Comparison of ENCODE assay signal across 8 cellular contexts in the genomic region with DNA sequence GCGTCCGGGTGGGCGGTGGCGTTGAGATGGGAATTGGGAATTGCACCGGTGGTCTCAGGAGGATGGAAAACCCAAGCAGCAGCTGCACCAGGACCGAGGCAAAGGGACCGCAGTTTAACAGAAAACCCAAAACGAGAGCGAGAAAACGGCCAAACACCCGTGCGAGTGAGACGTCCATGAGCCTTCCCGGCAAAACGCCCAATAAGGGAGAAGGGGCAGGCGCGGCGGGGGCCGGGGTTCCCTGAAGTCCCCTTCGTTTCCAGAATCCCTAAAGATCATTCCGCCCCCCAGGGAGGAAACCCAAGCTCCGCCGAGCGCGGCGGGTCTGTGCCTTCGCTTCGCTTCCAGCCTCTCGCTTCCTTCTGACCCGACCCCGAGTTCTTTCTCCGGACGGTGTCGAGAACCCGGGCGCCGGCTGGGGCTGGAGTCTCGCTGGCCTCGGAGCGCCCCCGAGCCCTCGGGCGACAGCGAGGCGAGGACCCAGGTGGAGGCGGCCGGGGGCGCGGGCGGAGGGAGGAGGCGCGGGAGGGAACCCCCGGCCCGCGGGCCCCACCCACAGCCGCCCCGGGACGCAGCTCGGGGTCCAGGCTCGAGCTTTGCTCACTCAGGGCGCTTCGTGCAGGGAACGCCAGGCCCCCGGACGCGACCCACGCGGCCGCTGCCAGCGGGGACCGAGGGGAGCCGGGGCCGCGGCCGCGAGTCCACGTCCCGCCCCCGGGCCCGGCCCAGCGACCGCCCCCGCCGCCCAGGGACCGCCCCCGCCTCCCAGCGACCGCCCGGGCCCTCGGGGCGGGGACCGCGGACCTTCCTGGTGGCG. TPM values are rescaled to one million over a fixed set of nuclear protein-coding genes. Genes with fewer than 3 reads are reported as not detected.
DNase-seq lines count a peak whose midpoint lies in the region; ATAC-seq and TF ChIP-seq lines count a peak whose summit lies in the region.

A gene (plus strand): TSS at position 799 of the 817 bp plus-strand sequence. CDS start 691 bp downstream, outside the sequence.

- TF ChIP-seq EP300 in ovary (IDR thresholded peaks at IDR 0.05) = no peak

- TSS peak; percentile 58 for BruUV-seq in PC-9 (replicated peaks; lab: Mats Ljungman, UMichigan)

- 1 to 2% (median 1%) methylated on average over 55 to 94 of the region's 94 CpGs for WGBS in ovary, 3 donors

- H3K4me1 ChIP-seq in PC-9 (replicated peaks; ENCODE audit: insufficient read depth) = no peaks in the 10 kb centered on the region
- H3K4me1 ChIP-seq in ovary (ENCODE audit: insufficient read depth) = no peaks in the 10 kb centered on the region

- 0 out of 2 replicates have a peak within 1 kb of the TSS, but pooled peaks have one; percentile 64 for H2AFZ ChIP-seq in PC-9

- H3K4me3 Mint-ChIP-seq in glutamatergic neuron (ENCODE audit: unreplicated experiment) = peak within 1 kb of the TSS; percentile 77

- ATAC-seq in HG02763 (IDR thresholded peaks at IDR 0.05; ENCODE audit: unreplicated experiment) = peak; percentile 51
- ATAC-seq in HG02884 (IDR thresholded peaks at IDR 0.05; ENCODE audit: unreplicated experiment) = no peak

- intact Hi-C loops in PC-9 (cut with micrococcal nuclease; ENCODE audit: unreplicated experiment) = no loop called here
- intact Hi-C loops in ovary (cut with DNase I) = no loop called here

- H3K4me2 ChIP-seq in PC-9 = peak within 1 kb of the TSS; percentile 75

- DNase-seq in GM12864 (ENCODE audit: low read depth) (no peak), PC-9 (peak in 1 of 2 experiments; percentile 76), activated gamma-delta T cell treated with Interleukin-2 at 50 U/mL for 16 hours (peak; percentile 64), glutamatergic neuron (peak; percentile 70), ovary (peak; percentile 44 to 65 (median 55)), SHP77 (lab: John Stamatoyannopoulos, UW) (no peak)

- POLR2A ChIA-PET in PC-9 (lab: Charles Lee; ENCODE audit: unreplicated experiment) = interaction anchor here (0.6 kb wide), 1 partner anchor 218 kb away, joined by 3 read pairs; no protein-coding TSS in a partner anchor

- H3K9me3 ChIP-seq in PC-9 (ENCODE audit: insufficient read depth, low read depth) (no peaks in the 10 kb centered on the region), ovary (no peaks in the 10 kb centered on the region)

- H3K27me3 ChIP-seq in PC-9 (ENCODE audit: insufficient read depth, low read depth) (no peaks in the 10 kb centered on the region), ovary (no peaks in the 10 kb centered on the region)

- CTCF ChIA-PET in PC-9 (lab: Charles Lee) = no interaction called here

- peaks cover 11% of the 10 kb centered on the region for H3K27me3 Mint-ChIP-seq in glutamatergic neuron (ENCODE audit: unreplicated experiment)

- TF ChIP-seq POLR2A in ovary (IDR thresholded peaks at IDR 0.05) = no peak

- H3K36me3 ChIP-seq in PC-9 (ENCODE audit: low read depth) (no peaks in the 10 kb centered on the region), ovary (no peaks in the 10 kb centered on the region)

- H3K4me3 ChIP-seq in GM12864 (ENCODE audit: low read depth, low read length) (peak within 1 kb of the TSS; percentile 41), PC-9 (peak within 1 kb of the TSS; percentile 63), ovary (peak within 1 kb of the TSS; percentile 43)

- no peaks in the 10 kb centered on the region for H3K4me1 Mint-ChIP-seq in glutamatergic neuron (ENCODE audit: low read depth, unreplicated experiment)

- no peaks in the 10 kb centered on the region for H3K9me2 ChIP-seq in PC-9 (ENCODE audit: insufficient read depth)

- H3K36me3 Mint-ChIP-seq in glutamatergic neuron (ENCODE audit: unreplicated experiment) = no peaks in the 10 kb centered on the region

- no peak within 1 kb of the TSS for H3K27ac Mint-ChIP-seq in glutamatergic neuron (ENCODE audit: unreplicated experiment)

- H3F3A ChIP-seq in PC-9 (ENCODE audit: insufficient read depth, low read depth) = no peaks in the 10 kb centered on the region

- no peaks in the 10 kb centered on the region for H3K79me2 ChIP-seq in PC-9 (ENCODE audit: low read depth)

- no peaks in the 10 kb centered on the region for H4K20me1 ChIP-seq in PC-9 (ENCODE audit: insufficient read depth)

- H3K27ac ChIP-seq in PC-9 (no peak within 1 kb of the TSS), ovary (no peak within 1 kb of the TSS)

- peaks cover 10% of the 10 kb centered on the region for H3K9me3 Mint-ChIP-seq in glutamatergic neuron (ENCODE audit: unreplicated experiment)

- TF ChIP-seq CTCF in GM12864 (IDR thresholded peaks at IDR 0.05; ENCODE audit: low read depth, low read length, missing control alignments) (no peak), PC-9 (conservative IDR thresholded peaks at IDR 0.05) (no peak), glutamatergic neuron (IDR thresholded peaks at IDR 0.05; ENCODE audit: partially characterized antibody, unreplicated experiment) (no peak), ovary (IDR thresholded peaks at IDR 0.05) (no peak)

RNA-seq across cellular contexts. Expression of the gene that starts here (rescaled TPM):
- total RNA-seq in PC-9 (2021) (68.6 and 76.9 TPM in 2 replicates), glutamatergic neuron (ENCODE audit: unreplicated experiment) (14.4 TPM), ovary (10 to 100 TPM in 4 of 7 donors, 1 to 10 TPM in 3; 3.3 to 21.3 (median 10.6) TPM)
- polyA plus RNA-seq in ovary = 1 to 10 TPM in 1 of 2 donors, under 1 TPM in 1; 0.25 to 6.1 TPM

Comparison
In these comparisons a context has a peak if more than half of its experiments do, and no peak if none do; other contexts are left out.
1. DNase-seq: peak in activated gamma-delta T cell treated with Interleukin-2 at 50 U/mL for 16 hours (single experiment), glutamatergic neuron (single experiment) and ovary (5 of 5); none in GM12864 (single experiment) and SHP77 (0 of 2).
2. Peak in every context shown above with its lines, with median percentiles within 50 percentile points of each other: H3K4me3 ChIP-seq.